26 cellular contexts compared by ENCODE assay signal in genomic region chr17:12136243-12136642, GRCh38.
"Had no signal": no experiment of that assay in that cellular context is flagged by ENCODE, and none has a peak within 500 bp of the region (broad histone marks: within the 10 kb centered on the region; RNA-seq: fewer than 3 reads in every experiment).

No MANE protein-coding gene starts in this region.

- H3K9me3 ChIP-seq: suprapubic skin, testis, thoracic aorta, thyroid gland, upper lobe of left lung, upper lobe of right lung, uterus, vagina had no signal

- H3K27ac ChIP-seq: stomach, suprapubic skin, testis, thoracic aorta, thyroid gland, tibial artery, tibial nerve, transverse colon, upper lobe of left lung, upper lobe of right lung, uterus, vagina had no signal

- DNase-seq: stimulated activated CD4-positive, alpha-beta T cell treated with anti-CD3 and anti-CD28 coated beads, Interleukin-2, amount 100 ng/mL, for 48 hours; stimulated activated CD4-positive, alpha-beta T cell treated with anti-CD3 and anti-CD28 coated beads, Interleukin-4, amount 100 ng/mL, for 1 hour; stimulated activated CD4-positive, alpha-beta T cell treated with anti-CD3 and anti-CD28 coated beads, Interleukin-4, amount 100 ng/mL, for 24 hours; stimulated activated CD4-positive, alpha-beta T cell treated with anti-CD3 and anti-CD28 coated beads, Interleukin-4, amount 100 ng/mL, for 4 hours; stimulated activated CD8-positive, alpha-beta memory T cell treated with anti-CD3 and anti-CD28 coated beads, Interleukin-4, amount 100 ng/mL, for 48 hours; stimulated activated naive B cell treated with anti-CD40 and anti-IgM and Interleukin-4, amounts not matched to agents 10 μg/mL and 1 μg/mL and 100 μg/mL, for 72 hours; stimulated activated naive CD4-positive, alpha-beta T cell; stimulated activated naive CD4-positive, alpha-beta T cell treated with Interleukin-2 at 50 U/mL for 16 hours; stimulated activated naive CD8-positive, alpha-beta T cell treated with anti-CD3 and anti-CD28 coated beads, Interleukin-15, amount 100 ng/mL, for 72 hours; stimulated activated naive CD8-positive, alpha-beta T cell treated with anti-CD3 and anti-CD28 coated beads, Interleukin-15, Interleukin-2, amounts not matched to agents 100 U/mL and 50 U/mL, for 24 hours; stomach; substantia nigra; testis; thyroid gland; tibial artery; transverse colon; trophoblast cell; upper lobe of left lung; upper lobe of right lung; uterus had no signal

- H3K4me3 ChIP-seq: stomach, suprapubic skin, testis, thoracic aorta, thyroid gland, tibial artery, tibial nerve, transverse colon, upper lobe of left lung, upper lobe of right lung, uterus, vagina had no signal

- H3K36me3 ChIP-seq: uterus had no signal

- H3K27me3 ChIP-seq: stomach, suprapubic skin, testis, thyroid gland, tibial artery, tibial nerve, transverse colon, upper lobe of left lung, upper lobe of right lung, uterus, vagina had no signal

- ATAC-seq: stimulated activated effector memory CD8-positive, alpha-beta T cell treated with anti-CD3 and anti-CD28 coated beads, Interleukin-12 subunit alpha, Interleukin-12 subunit beta, amount 100 ng/mL, for 72 hours; stimulated activated memory B cell treated with anti-CD40 and anti-IgM and Interleukin-4, amounts not matched to agents 10 μg/mL and 1 μg/mL and 100 μg/mL, for 72 hours; stimulated activated naive B cell treated with anti-CD40 and anti-IgM and Interleukin-4, amounts not matched to agents 10 μg/mL and 1 μg/mL and 100 μg/mL, for 72 hours; stimulated activated naive CD8-positive, alpha-beta T cell treated with anti-CD3 and anti-CD28 coated beads, Interleukin-15, amount 100 ng/mL, for 72 hours; stimulated activated naive CD8-positive, alpha-beta T cell treated with anti-CD3 and anti-CD28 coated beads, Interleukin-15, Interleukin-2, amounts not matched to agents 100 U/mL and 50 U/mL, for 24 hours; upper lobe of right lung had no signal

- H3K4me1 ChIP-seq: stomach, suprapubic skin, testis, thyroid gland, tibial nerve, transverse colon, upper lobe of left lung, upper lobe of right lung, uterus, vagina had no signal
